ENCODE assay signal across 9 cellular contexts in genomic region chr11:10526974-10527918, GRCh38. TPM values are rescaled to one million over a fixed set of nuclear protein-coding genes. Genes with fewer than 3 reads are reported as not detected.
DNase-seq lines count a peak whose midpoint lies in the region; ATAC-seq, FAIRE-seq and TF ChIP-seq lines count a peak whose summit lies in the region.
"Had no signal": no experiment of that assay in that cellular context is flagged by ENCODE, and none has a peak within 500 bp of the region (broad histone marks: within the 10 kb centered on the region; RNA-seq: fewer than 3 reads in every experiment).

No MANE protein-coding gene starts in this region.

- no peaks in the 10 kb centered on the region for H3K36me3 ChIP-seq in esophagus (ENCODE audit: control insufficient read depth in 2 of 2, insufficient read depth in 2 of 2, low read length in 1 of 2)

- peak; percentile 88 to 89 for ATAC-seq in activated T-cell treated with anti-CD3 and anti-CD28 coated beads, Interleukin-2, amount 50 U/mL, for 72 hours (replicated peaks in 1 of 2)

- H3K4me1 Mint-ChIP-seq in activated T-cell treated with anti-CD3 and anti-CD28 coated beads, Interleukin-2, amount 50 U/mL, for 72 hours (ENCODE audit: low read depth), result peaks cover 21% of the 10 kb centered on the region
- H3K4me1 Mint-ChIP-seq in type B pancreatic cell (ENCODE audit: unreplicated experiment), result peaks cover 8% of the 10 kb centered on the region

- no peaks in the 10 kb centered on the region for H3K9me3 Mint-ChIP-seq in activated T-cell treated with anti-CD3 and anti-CD28 coated beads, Interleukin-2, amount 50 U/mL, for 72 hours
- no peaks in the 10 kb centered on the region for H3K9me3 Mint-ChIP-seq in type B pancreatic cell

- FAIRE-seq in HTR-8/SVneo (lab: Jason Lieb, UNC), result peak; percentile 65

- peak overlapping the region in 1 of 2 donors; percentile 9 for H3K4me3 ChIP-seq in esophagus (ENCODE audit: low read depth in 1 of 2, low read length in 2 of 2)

- no peak for TF ChIP-seq CTCF in type B pancreatic cell (conservative IDR thresholded peaks at IDR 0.05)

- H3K27me3 Mint-ChIP-seq in activated T-cell treated with anti-CD3 and anti-CD28 coated beads, Interleukin-2, amount 50 U/mL, for 72 hours (ENCODE audit: low read depth), result no peaks in the 10 kb centered on the region
- no peaks in the 10 kb centered on the region for H3K27me3 Mint-ChIP-seq in type B pancreatic cell

- 57 to 69% methylated on average over 6 of the region's 6 CpGs for WGBS in esophagus, 2 donors

- no peaks in the 10 kb centered on the region for H3K4me1 ChIP-seq in esophagus (ENCODE audit: control insufficient read depth in 2 of 2, insufficient read depth in 2 of 2, low read length in 1 of 2)

- no peaks in the 10 kb centered on the region for H3K27me3 ChIP-seq in esophagus (ENCODE audit: control insufficient read depth in 1 of 2, insufficient read depth in 2 of 2, low read length in 2 of 2)

- peak overlapping the region; percentile 51 to 84 for H3K27ac ChIP-seq in esophagus (ENCODE audit: low read depth in 2 of 2, low read length in 1 of 2)

- H3K9me3 ChIP-seq in esophagus (ENCODE audit: control insufficient read depth in 2 of 2, insufficient read depth in 1 of 2, low read depth in 1 of 2, low read length in 1 of 2), result no peaks in the 10 kb centered on the region

- peaks cover 7 to 12% of the 10 kb centered on the region in 2 donors for H3K36me3 Mint-ChIP-seq in activated T-cell treated with anti-CD3 and anti-CD28 coated beads, Interleukin-2, amount 50 U/mL, for 72 hours (ENCODE audit: insufficient read depth in 2 of 2)
- peaks cover 42% of the 10 kb centered on the region for H3K36me3 Mint-ChIP-seq in type B pancreatic cell

- peak overlapping the region; percentile 33 to 50 for H3K4me3 Mint-ChIP-seq in activated T-cell treated with anti-CD3 and anti-CD28 coated beads, Interleukin-2, amount 50 U/mL, for 72 hours
- peak overlapping the region; percentile 11 for H3K4me3 Mint-ChIP-seq in type B pancreatic cell

- no peak for DNase-seq in activated T-cell treated with anti-CD3 and anti-CD28 coated beads, Interleukin-2, amount 50 U/mL, for 72 hours
- no peak for DNase-seq in activated T-cell treated with anti-CD3 and anti-CD28 coated beads, Interleukin-2, amount 50 U/mL, for 48 hours
- DNase-seq in HTR-8/SVneo (ENCODE audit: insufficient read length, low spot score) (no peak), type B pancreatic cell (ENCODE audit: extremely low spot score, unreplicated experiment) (no peak), NCI-H2081 (lab: John Stamatoyannopoulos, UW) (no peak), NCI-H526 (lab: John Stamatoyannopoulos, UW) (no peak), GM19238 (ENCODE audit: insufficient read length, low spot score) (no peak)

- H3K27ac Mint-ChIP-seq in activated T-cell treated with anti-CD3 and anti-CD28 coated beads, Interleukin-2, amount 50 U/mL, for 72 hours, result peak overlapping the region; percentile 68
- H3K27ac Mint-ChIP-seq in type B pancreatic cell, result peak overlapping the region; percentile 67

RNA-seq across cellular contexts. Expression of gene RNF141, which starts 13.7 kb away (rescaled TPM):
- 10 to 100 TPM; 17.5 to 19.6 TPM for total RNA-seq in activated T-cell treated with anti-CD3 and anti-CD28 coated beads, Interleukin-2, amount 50 U/mL, for 72 hours
- 10 to 100 TPM; 19.6 to 32.6 TPM for polyA plus RNA-seq in esophagus
- 43.2 and 86.4 TPM in 2 replicates for total RNA-seq in type B pancreatic cell (ENCODE audit: low replicate concordance)

RNA-seq across cellular contexts. Expression of gene LYVE1, which starts 41.2 kb away (rescaled TPM):
- not detected for total RNA-seq in activated T-cell treated with anti-CD3 and anti-CD28 coated beads, Interleukin-2, amount 50 U/mL, for 72 hours
- 1 to 10 TPM; 4.1 to 6.2 TPM for polyA plus RNA-seq in esophagus
- total RNA-seq in type B pancreatic cell (ENCODE audit: low replicate concordance), result not detected in 2 replicates
- total RNA-seq: T-helper 2 cell treated with Interferon-gamma antibody and Interleukin-4, amounts not matched to agents 100 ng/mL and 5 ng/mL, for 36 hours had no signal
